18 cellular contexts compared by ENCODE assay signal in the genomic region with DNA sequence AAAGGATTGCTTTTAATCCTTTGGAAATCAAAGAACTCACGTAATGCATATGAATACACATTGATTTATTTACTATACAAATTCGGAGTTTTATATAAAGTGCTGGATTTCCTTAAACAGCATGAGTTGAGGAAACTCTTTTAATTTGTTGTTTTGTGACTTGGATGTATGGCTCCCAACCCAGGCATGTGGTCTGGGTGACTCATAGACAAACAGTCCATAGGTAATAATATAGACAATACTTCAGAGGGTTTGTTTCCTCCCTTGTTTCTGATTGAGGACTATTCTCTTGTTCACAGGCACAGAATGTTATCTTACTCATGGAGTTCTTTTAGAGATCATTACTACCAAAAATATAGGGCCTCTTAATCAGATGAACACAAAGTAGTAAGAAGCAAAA. TPM values are rescaled to one million over a fixed set of nuclear protein-coding genes. Genes with fewer than 3 reads are reported as not detected.
A peak's percentile ranks its signal among the peaks of the same experiment; 100 is the strongest.
DNase-seq lines count a peak whose midpoint lies in the region; FAIRE-seq and TF ChIP-seq lines count a peak whose summit lies in the region.
"Had no signal": no experiment of that assay in that cellular context is flagged by ENCODE, and none has a peak within 500 bp of the region (broad histone marks: within the 10 kb centered on the region; RNA-seq: fewer than 3 reads in every experiment).

No MANE protein-coding gene starts in this region.

- H3K4me3 ChIP-seq in astrocyte (ENCODE audit: insufficient read depth, low read depth, low read length): no peak overlapping the region
- no peak overlapping the region for H3K4me3 ChIP-seq in hepatocyte
- H3K4me3 ChIP-seq: BLaER1 treated with 17β-estradiol and CSF1 and Interleukin-3, amounts not matched to agents 10 nM and 100 nM; cardiac muscle cell; heart right ventricle; prostate gland; upper lobe of right lung had no signal

- no peak overlapping the region for H3K4me2 ChIP-seq in astrocyte (ENCODE audit: low read length)
- peak overlapping the region; percentile 50 for H3K4me2 ChIP-seq in hepatocyte
- H3K4me2 ChIP-seq: BLaER1 treated with 17β-estradiol and CSF1 and Interleukin-3, amounts not matched to agents 10 nM and 100 nM had no signal

- H3K27me3 ChIP-seq in astrocyte (ENCODE audit: insufficient read depth, low read length) (no peaks in the 10 kb centered on the region), hepatocyte (no peaks in the 10 kb centered on the region)
- H3K27me3 ChIP-seq: BLaER1 treated with 17β-estradiol and CSF1 and Interleukin-3, amounts not matched to agents 10 nM and 100 nM; cardiac muscle cell; heart right ventricle; upper lobe of right lung had no signal

- WGBS in hepatocyte (ENCODE audit: low lambda C conversion rate, missing lambda C conversion rate): 40% methylated on average over 2 of the region's 2 CpGs

- FAIRE-seq in D721Med (lab: Jason Lieb, UNC) (peak; percentile 55), astrocyte (lab: Jason Lieb, UNC) (no peak)

- H4K20me1 ChIP-seq in astrocyte (ENCODE audit: insufficient read depth, low read length): no peaks in the 10 kb centered on the region
- H4K20me1 ChIP-seq in hepatocyte (ENCODE audit: insufficient read depth, poor library complexity, severe bottlenecking): peaks cover 4% of the 10 kb centered on the region
- H4K20me1 ChIP-seq: BLaER1 treated with 17β-estradiol and CSF1 and Interleukin-3, amounts not matched to agents 10 nM and 100 nM had no signal

- H3K4me3 Mint-ChIP-seq in astrocyte (ENCODE audit: unreplicated experiment): no peak overlapping the region
- H3K4me3 Mint-ChIP-seq: activated CD8-positive, alpha-beta T cell treated with anti-CD3 and anti-CD28 coated beads, Interleukin-2, amount 10 ng/mL, durations not matched to agents 7 days and 5 days; dendritic cell treated with granulocyte-macrophage colony-stimulating factor and Interleukin-4, amounts not matched to agents 40 ng/mL and 50 ng/mL, for 4 days had no signal

- no peaks in the 10 kb centered on the region for H3K9me3 ChIP-seq in astrocyte (ENCODE audit: insufficient read depth, low read depth, low read length)
- H3K9me3 ChIP-seq in hepatocyte (ENCODE audit: low read depth): peaks cover 7% of the 10 kb centered on the region
- H3K9me3 ChIP-seq: prostate gland, upper lobe of right lung had no signal

- no peak overlapping the region for H2AFZ ChIP-seq in astrocyte (ENCODE audit: low read depth, low read length)
- H2AFZ ChIP-seq in hepatocyte: no peak overlapping the region

- H3K27me3 Mint-ChIP-seq in astrocyte (ENCODE audit: low read depth, unreplicated experiment): no peaks in the 10 kb centered on the region
- H3K27me3 Mint-ChIP-seq: dendritic cell treated with granulocyte-macrophage colony-stimulating factor and Interleukin-4, amounts not matched to agents 40 ng/mL and 50 ng/mL, for 4 days had no signal

- no peak for DNase-seq in D721Med (ENCODE audit: insufficient read length, low spot score)
- peak; percentile 4 for DNase-seq in HPDE6-E6E7 (ENCODE audit: extremely low spot score)
- no peak for DNase-seq in astrocyte (ENCODE audit: low read depth)
- no peak for DNase-seq in hepatocyte (ENCODE audit: low spot score)
- no peak for DNase-seq in activated CD4-positive, CD25-positive, alpha-beta regulatory T cell treated with anti-CD3 and anti-CD28 coated beads, Interleukin-2, amount 50 U/mL, for 72 hours
- DNase-seq in NCI-H2171 (lab: John Stamatoyannopoulos, UW): no peak
- DNase-seq in kidney tubule cell (ENCODE audit: low spot score): no peak
- DNase-seq in NOMO-1 treated with DMSO at 0.1 percent for 48 hours (lab: John Stamatoyannopoulos, UW; ENCODE audit: unreplicated experiment): no peak
- DNase-seq: activated CD8-positive, alpha-beta T cell treated with anti-CD3 and anti-CD28 coated beads, Interleukin-2, amount 10 ng/mL, durations not matched to agents 7 days and 5 days; activated gamma-delta T cell treated with Interleukin-2 at 50 U/mL for 16 hours; GDM1; heart right ventricle; NCI-H1417; upper lobe of right lung had no signal

- no peak for TF ChIP-seq CTCF in D721Med (IDR thresholded peaks at IDR 0.05; ENCODE audit: insufficient read depth, missing control alignments)
- no peak for TF ChIP-seq CTCF in astrocyte (IDR thresholded peaks at IDR 0.05; ENCODE audit: insufficient read depth, low read depth, low read length)
- TF ChIP-seq CTCF in hepatocyte (IDR thresholded peaks at IDR 0.05; ENCODE audit: poor library complexity): no peak

- no peak overlapping the region for H3K9ac ChIP-seq in astrocyte (ENCODE audit: low read length)
- H3K9ac ChIP-seq: BLaER1 treated with 17β-estradiol and CSF1 and Interleukin-3, amounts not matched to agents 10 nM and 100 nM had no signal

- H3K36me3 Mint-ChIP-seq in astrocyte (ENCODE audit: low read depth, unreplicated experiment): peaks cover 6% of the 10 kb centered on the region

- peaks cover 10% of the 10 kb centered on the region for H3K9me3 Mint-ChIP-seq in astrocyte (ENCODE audit: unreplicated experiment)

- peak overlapping the region; percentile 0 for H3K27ac Mint-ChIP-seq in astrocyte (ENCODE audit: unreplicated experiment)
- H3K27ac Mint-ChIP-seq: activated CD8-positive, alpha-beta T cell treated with anti-CD3 and anti-CD28 coated beads, Interleukin-2, amount 10 ng/mL, durations not matched to agents 7 days and 5 days; dendritic cell treated with granulocyte-macrophage colony-stimulating factor and Interleukin-4, amounts not matched to agents 40 ng/mL and 50 ng/mL, for 4 days had no signal

- H3K27ac ChIP-seq in astrocyte (ENCODE audit: low read depth, low read length) (no peak overlapping the region), hepatocyte (peak overlapping the region; percentile 5)
- H3K27ac ChIP-seq: BLaER1 treated with 17β-estradiol and CSF1 and Interleukin-3, amounts not matched to agents 10 nM and 100 nM; cardiac muscle cell; heart right ventricle; prostate gland; upper lobe of right lung had no signal

- H3K4me1 Mint-ChIP-seq in astrocyte (ENCODE audit: low read depth, unreplicated experiment): peaks cover 10% of the 10 kb centered on the region

- H3K4me1 ChIP-seq in astrocyte (ENCODE audit: insufficient read depth, low read length): no peaks in the 10 kb centered on the region
- no peaks in the 10 kb centered on the region for H3K4me1 ChIP-seq in hepatocyte (ENCODE audit: insufficient read depth)
- H3K4me1 ChIP-seq: prostate gland, upper lobe of right lung had no signal

- H3K36me3 ChIP-seq in astrocyte (ENCODE audit: insufficient read depth, low read length): no peaks in the 10 kb centered on the region
- no peaks in the 10 kb centered on the region for H3K36me3 ChIP-seq in hepatocyte (replicated peaks; ENCODE audit: insufficient read depth, low read depth)
- H3K36me3 ChIP-seq: cardiac muscle cell, prostate gland, upper lobe of right lung had no signal

- H3K79me2 ChIP-seq in astrocyte (ENCODE audit: insufficient read depth, low read length) (peaks cover 8% of the 10 kb centered on the region), hepatocyte (peaks cover 50% of the 10 kb centered on the region)

- H3K9me2 ChIP-seq in hepatocyte (replicated peaks; ENCODE audit: insufficient read depth): no peaks in the 10 kb centered on the region

RNA-seq across cellular contexts. Expression of a gene that starts 43.8 kb away (rescaled TPM):
- 35.2 and 36.0 TPM in 2 replicates for total RNA-seq in astrocyte
- total RNA-seq in hepatocyte: 41.5 and 45.7 TPM in 2 replicates
- polyA plus RNA-seq in hepatocyte: 14.6 and 18.2 TPM in 2 replicates
